Comparison of ENCODE assay signal across 8 cellular contexts in the genomic region with DNA sequence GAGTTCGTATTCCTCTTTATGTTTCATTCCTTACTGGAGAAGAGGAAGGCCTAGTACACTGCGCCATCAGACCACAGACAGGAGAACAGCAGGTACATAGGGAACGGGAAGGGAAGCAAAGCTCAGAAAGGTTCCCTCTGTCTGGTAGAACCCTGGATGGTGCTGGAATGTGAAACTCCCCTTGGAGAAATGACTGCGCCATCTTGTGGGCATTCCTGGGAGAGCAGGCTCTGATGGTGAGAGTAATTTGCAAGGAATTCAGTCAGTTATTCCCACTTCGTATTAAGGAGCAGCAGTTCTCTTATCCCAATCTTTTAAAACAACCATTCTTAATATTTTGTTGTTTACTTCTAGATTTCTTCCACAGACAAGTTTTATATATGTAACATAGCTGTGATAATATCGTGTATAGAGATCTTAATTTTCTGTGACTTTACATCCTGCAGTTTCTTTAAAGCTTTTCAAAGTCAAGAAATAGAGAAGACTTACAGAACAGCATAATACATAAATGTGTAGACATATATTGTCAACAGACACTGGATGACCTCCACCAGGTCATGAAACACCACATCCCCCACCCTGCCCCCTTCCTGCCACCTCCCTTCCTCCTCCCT.
DNase-seq lines count a peak whose midpoint lies in the region; ATAC-seq lines count a peak whose summit lies in the region.

No MANE protein-coding gene starts in this region.

- H3K79me2 ChIP-seq in Karpas-422 (ENCODE audit: low read length), result no peaks in the 10 kb centered on the region

- no peaks in the 10 kb centered on the region for H3K4me1 Mint-ChIP-seq in activated naive CD4-positive, alpha-beta T cell treated with anti-CD3 and anti-CD28 coated beads for 36 hours (ENCODE audit: low read depth)

- H3K4me1 ChIP-seq in Karpas-422 (ENCODE audit: low read length), result no peaks in the 10 kb centered on the region

- CTCF ChIA-PET in activated naive CD4-positive, alpha-beta T cell treated with anti-CD3 and anti-CD28 coated beads for 36 hours (lab: Charles Lee), result interaction anchor here (0.6 to 3.0 kb wide), 9 partner anchors 9 to 125 kb away, joined by 3 to 33 read pairs (median 4); no protein-coding TSS in a partner anchor

- H3K36me3 Mint-ChIP-seq in activated naive CD4-positive, alpha-beta T cell treated with anti-CD3 and anti-CD28 coated beads for 36 hours (ENCODE audit: low read depth), result no peaks in the 10 kb centered on the region

- H3K9me2 ChIP-seq in Karpas-422 (replicated peaks; ENCODE audit: insufficient read depth, low read length), result no peaks in the 10 kb centered on the region

- intact Hi-C loops in activated naive CD4-positive, alpha-beta T cell treated with anti-CD3 and anti-CD28 coated beads for 36 hours (cut with micrococcal nuclease), result loop anchor here (1.0 to 2.0 kb wide), 3 partner anchors 24 to 123 kb away; no protein-coding TSS in a partner anchor

- H3K27me3 Mint-ChIP-seq in activated naive CD4-positive, alpha-beta T cell treated with anti-CD3 and anti-CD28 coated beads for 36 hours (ENCODE audit: low read depth), result peaks cover 12% of the 10 kb centered on the region

- H3K27ac Mint-ChIP-seq in activated naive CD4-positive, alpha-beta T cell treated with anti-CD3 and anti-CD28 coated beads for 36 hours, result no peak overlapping the region

- H3K27ac ChIP-seq in Karpas-422 (ENCODE audit: low read length), result no peak overlapping the region

- no peaks in the 10 kb centered on the region for H3K9me3 Mint-ChIP-seq in activated naive CD4-positive, alpha-beta T cell treated with anti-CD3 and anti-CD28 coated beads for 36 hours

- no peak overlapping the region for H3K4me3 ChIP-seq in Karpas-422 (ENCODE audit: low read length)

- ATAC-seq in HG03571 (IDR thresholded peaks at IDR 0.05; ENCODE audit: unreplicated experiment), result no peak
- ATAC-seq in GM18520 (IDR thresholded peaks at IDR 0.05; ENCODE audit: unreplicated experiment), result no peak

- no peak overlapping the region for H3K4me2 ChIP-seq in Karpas-422 (ENCODE audit: low read depth, low read length, poor library complexity, severe bottlenecking)

- no peaks in the 10 kb centered on the region for H3K27me3 ChIP-seq in Karpas-422 (ENCODE audit: low read length)

- H2AFZ ChIP-seq in Karpas-422 (ENCODE audit: low read length), result no peak overlapping the region

- H3K9ac ChIP-seq in Karpas-422 (ENCODE audit: low read length), result no peak overlapping the region

- no peaks in the 10 kb centered on the region for H3K36me3 ChIP-seq in Karpas-422 (ENCODE audit: insufficient read depth, low read length)

- no peak overlapping the region for H3K4me3 Mint-ChIP-seq in activated naive CD4-positive, alpha-beta T cell treated with anti-CD3 and anti-CD28 coated beads for 36 hours

- peak; percentile 36 for DNase-seq in DMS153 (lab: John Stamatoyannopoulos, UW)
- DNase-seq in Karpas-422, result peak; percentile 61
- DNase-seq in SHP77 treated with DMSO at 0.1 percent for 48 hours (lab: John Stamatoyannopoulos, UW), result peak; percentile 42
- peak; percentile 76 for DNase-seq in activated naive CD4-positive, alpha-beta T cell treated with anti-CD3 and anti-CD28 coated beads for 36 hours
- DNase-seq in glomerular endothelial cell (ENCODE audit: extremely low read depth, low read depth, low spot score), result peak; percentile 54
- DNase-seq in pons (ENCODE audit: low spot score), result peak; percentile 86

- no peaks in the 10 kb centered on the region for H4K20me1 ChIP-seq in Karpas-422 (ENCODE audit: insufficient read depth, low read depth, low read length)

- no peaks in the 10 kb centered on the region for H3K9me3 ChIP-seq in Karpas-422 (ENCODE audit: low read length)

Comparison
In these comparisons a context has a peak if more than half of its experiments do, and no peak if none do; other contexts are left out.
1. DNase-seq: peak in every context shown above with its lines; median percentile 86 in pons; 76 in activated naive CD4-positive, alpha-beta T cell treated with anti-CD3 and anti-CD28 coated beads for 36 hours; 61 in Karpas-422; 54 in glomerular endothelial cell; 42 in SHP77 treated with DMSO at 0.1 percent for 48 hours; 36 in DMS153.